1 cellular context compared by ENCODE assay signal in the genomic region with DNA sequence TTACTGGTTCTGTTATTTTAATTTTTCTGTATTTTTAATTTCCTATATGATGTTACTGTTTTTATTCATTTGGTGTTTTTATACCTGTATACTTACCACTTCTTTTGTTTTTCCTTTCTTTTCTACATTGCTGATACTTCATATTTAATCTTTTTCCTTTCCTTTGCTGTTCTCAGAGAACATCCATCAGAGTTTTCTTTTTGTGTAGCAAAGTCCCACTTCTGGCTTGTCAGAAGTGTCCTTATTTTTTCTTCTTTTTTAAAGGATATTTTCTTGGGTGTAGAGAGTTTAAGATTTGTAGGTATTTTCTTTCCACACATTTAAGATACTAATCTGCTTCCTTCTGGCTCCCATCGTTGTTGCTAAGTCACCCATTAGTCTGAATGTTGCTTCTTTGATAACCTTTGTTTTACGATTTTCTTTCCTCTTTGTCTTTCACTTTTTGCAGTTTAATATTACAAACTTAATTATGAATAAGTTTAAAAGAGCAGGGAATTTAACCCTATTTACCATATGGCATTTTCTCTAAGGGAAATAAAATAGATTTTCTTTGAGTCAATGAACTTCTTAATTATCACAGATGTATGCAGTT.
TF ChIP-seq lines count a peak whose summit lies in the region.

No MANE protein-coding gene starts in this region.

TF ChIP-seq in K562, 482 proteins besides CTCF, POLR2A, EP300 and RAD21 (continued from another document):
- peak; percentile 42 for TF ChIP-seq NCOR1 (IDR thresholded peaks at IDR 0.05)
- no peak for TF ChIP-seq CLOCK (CRISPR knock-in tag; IDR thresholded peaks at IDR 0.05; ENCODE audit: borderline replicate concordance)
- no peak for TF ChIP-seq CCNT2 (IDR thresholded peaks at IDR 0.05; ENCODE audit: borderline replicate concordance, extremely low read depth, insufficient read length, low read depth, low read length)
- TF ChIP-seq CREB1 (IDR thresholded peaks at IDR 0.05), result no peak
- no peak for TF ChIP-seq CREB1 (CRISPR knock-in tag; IDR thresholded peaks at IDR 0.05)
- no peak for TF ChIP-seq ZEB2 (IDR thresholded peaks at IDR 0.05)
- TF ChIP-seq POLR2AphosphoS2 (IDR thresholded peaks at IDR 0.05; ENCODE audit: low read length), result no peak
- TF ChIP-seq SPI1 (IDR thresholded peaks at IDR 0.05; ENCODE audit: borderline replicate concordance, low read depth, low read length), result no peak
- TF ChIP-seq XRCC5 (IDR thresholded peaks at IDR 0.05; ENCODE audit: low read depth, low read length), result no peak
- TF ChIP-seq POLR2B (IDR thresholded peaks at IDR 0.05; ENCODE audit: low read depth, partially characterized antibody), result no peak
- no peak for TF ChIP-seq TAF15 (IDR thresholded peaks at IDR 0.05; ENCODE audit: low read depth, low read length)
- no peak for TF ChIP-seq MIER1 (IDR thresholded peaks at IDR 0.05; ENCODE audit: low read depth)
